ENCODE assay signal across 1 cellular context in the genomic region with DNA sequence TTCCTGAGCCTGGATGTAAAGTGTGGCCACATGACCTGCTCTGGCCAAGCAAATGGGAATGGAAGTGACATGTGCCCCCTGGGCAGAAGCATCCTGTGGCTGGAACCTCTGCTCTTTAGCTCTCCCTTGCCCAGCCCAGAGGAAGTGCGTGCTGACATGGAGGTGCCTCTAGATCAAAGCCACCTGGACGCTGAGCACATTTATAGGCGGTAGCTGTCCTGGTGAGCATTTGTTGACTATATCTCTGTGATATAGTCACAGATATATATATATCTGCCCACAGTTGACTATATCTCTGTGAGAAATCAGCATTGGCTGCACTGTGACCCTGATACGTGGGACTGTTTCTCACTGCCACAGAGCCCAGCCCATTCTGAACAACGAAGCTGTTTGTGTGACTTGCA.
TF ChIP-seq lines count a peak whose summit lies in the region.

No MANE protein-coding gene starts in this region.

TF ChIP-seq in SK-N-SH, 30 proteins besides CTCF, POLR2A, EP300 and RAD21 (continued from another document):
- TF ChIP-seq, protein P1, sequence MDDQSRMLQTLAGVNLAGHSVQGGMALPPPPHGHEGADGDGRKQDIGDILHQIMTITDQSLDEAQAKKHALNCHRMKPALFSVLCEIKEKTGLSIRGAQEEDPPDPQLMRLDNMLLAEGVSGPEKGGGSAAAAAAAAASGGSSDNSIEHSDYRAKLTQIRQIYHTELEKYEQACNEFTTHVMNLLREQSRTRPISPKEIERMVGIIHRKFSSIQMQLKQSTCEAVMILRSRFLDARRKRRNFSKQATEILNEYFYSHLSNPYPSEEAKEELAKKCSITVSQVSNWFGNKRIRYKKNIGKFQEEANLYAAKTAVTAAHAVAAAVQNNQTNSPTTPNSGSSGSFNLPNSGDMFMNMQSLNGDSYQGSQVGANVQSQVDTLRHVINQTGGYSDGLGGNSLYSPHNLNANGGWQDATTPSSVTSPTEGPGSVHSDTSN (IDR thresholded peaks at IDR 0.05) = no peak
- no peak for TF ChIP-seq TEAD4 (IDR thresholded peaks at IDR 0.05; ENCODE audit: borderline replicate concordance, insufficient read depth)
- TF ChIP-seq MXI1 (IDR thresholded peaks at IDR 0.05; ENCODE audit: low read depth, low read length) = no peak
- TF ChIP-seq, protein P2, sequence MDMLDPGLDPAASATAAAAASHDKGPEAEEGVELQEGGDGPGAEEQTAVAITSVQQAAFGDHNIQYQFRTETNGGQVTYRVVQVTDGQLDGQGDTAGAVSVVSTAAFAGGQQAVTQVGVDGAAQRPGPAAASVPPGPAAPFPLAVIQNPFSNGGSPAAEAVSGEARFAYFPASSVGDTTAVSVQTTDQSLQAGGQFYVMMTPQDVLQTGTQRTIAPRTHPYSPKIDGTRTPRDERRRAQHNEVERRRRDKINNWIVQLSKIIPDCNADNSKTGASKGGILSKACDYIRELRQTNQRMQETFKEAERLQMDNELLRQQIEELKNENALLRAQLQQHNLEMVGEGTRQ (IDR thresholded peaks at IDR 0.05; ENCODE audit: borderline replicate concordance, low read depth, low read length) = no peak
- TF ChIP-seq, protein P3, sequence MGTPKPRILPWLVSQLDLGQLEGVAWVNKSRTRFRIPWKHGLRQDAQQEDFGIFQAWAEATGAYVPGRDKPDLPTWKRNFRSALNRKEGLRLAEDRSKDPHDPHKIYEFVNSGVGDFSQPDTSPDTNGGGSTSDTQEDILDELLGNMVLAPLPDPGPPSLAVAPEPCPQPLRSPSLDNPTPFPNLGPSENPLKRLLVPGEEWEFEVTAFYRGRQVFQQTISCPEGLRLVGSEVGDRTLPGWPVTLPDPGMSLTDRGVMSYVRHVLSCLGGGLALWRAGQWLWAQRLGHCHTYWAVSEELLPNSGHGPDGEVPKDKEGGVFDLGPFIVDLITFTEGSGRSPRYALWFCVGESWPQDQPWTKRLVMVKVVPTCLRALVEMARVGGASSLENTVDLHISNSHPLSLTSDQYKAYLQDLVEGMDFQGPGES (IDR thresholded peaks at IDR 0.05; ENCODE audit: low read depth, low read length) = no peak
- TF ChIP-seq MEF2A (IDR thresholded peaks at IDR 0.05; ENCODE audit: borderline replicate concordance, low read depth) = no peak
- no peak for TF ChIP-seq NRF1 (IDR thresholded peaks at IDR 0.05; ENCODE audit: low read depth, low read length)
- no peak for TF ChIP-seq RFX5 (IDR thresholded peaks at IDR 0.05; ENCODE audit: low read length)
- TF ChIP-seq, protein P4, sequence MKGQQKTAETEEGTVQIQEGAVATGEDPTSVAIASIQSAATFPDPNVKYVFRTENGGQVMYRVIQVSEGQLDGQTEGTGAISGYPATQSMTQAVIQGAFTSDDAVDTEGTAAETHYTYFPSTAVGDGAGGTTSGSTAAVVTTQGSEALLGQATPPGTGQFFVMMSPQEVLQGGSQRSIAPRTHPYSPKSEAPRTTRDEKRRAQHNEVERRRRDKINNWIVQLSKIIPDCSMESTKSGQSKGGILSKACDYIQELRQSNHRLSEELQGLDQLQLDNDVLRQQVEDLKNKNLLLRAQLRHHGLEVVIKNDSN (IDR thresholded peaks at IDR 0.05; ENCODE audit: borderline replicate concordance, low read depth) = no peak
- TF ChIP-seq JUND (IDR thresholded peaks at IDR 0.05) = no peak
- no peak for TF ChIP-seq SMC3 (IDR thresholded peaks at IDR 0.05; ENCODE audit: low read depth, low read length)
- TF ChIP-seq, protein P5, sequence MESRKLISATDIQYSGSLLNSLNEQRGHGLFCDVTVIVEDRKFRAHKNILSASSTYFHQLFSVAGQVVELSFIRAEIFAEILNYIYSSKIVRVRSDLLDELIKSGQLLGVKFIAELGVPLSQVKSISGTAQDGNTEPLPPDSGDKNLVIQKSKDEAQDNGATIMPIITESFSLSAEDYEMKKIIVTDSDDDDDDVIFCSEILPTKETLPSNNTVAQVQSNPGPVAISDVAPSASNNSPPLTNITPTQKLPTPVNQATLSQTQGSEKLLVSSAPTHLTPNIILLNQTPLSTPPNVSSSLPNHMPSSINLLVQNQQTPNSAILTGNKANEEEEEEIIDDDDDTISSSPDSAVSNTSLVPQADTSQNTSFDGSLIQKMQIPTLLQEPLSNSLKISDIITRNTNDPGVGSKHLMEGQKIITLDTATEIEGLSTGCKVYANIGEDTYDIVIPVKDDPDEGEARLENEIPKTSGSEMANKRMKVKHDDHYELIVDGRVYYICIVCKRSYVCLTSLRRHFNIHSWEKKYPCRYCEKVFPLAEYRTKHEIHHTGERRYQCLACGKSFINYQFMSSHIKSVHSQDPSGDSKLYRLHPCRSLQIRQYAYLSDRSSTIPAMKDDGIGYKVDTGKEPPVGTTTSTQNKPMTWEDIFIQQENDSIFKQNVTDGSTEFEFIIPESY (IDR thresholded peaks at IDR 0.05; ENCODE audit: borderline replicate concordance, low read depth) = no peak
- TF ChIP-seq, protein P6, sequence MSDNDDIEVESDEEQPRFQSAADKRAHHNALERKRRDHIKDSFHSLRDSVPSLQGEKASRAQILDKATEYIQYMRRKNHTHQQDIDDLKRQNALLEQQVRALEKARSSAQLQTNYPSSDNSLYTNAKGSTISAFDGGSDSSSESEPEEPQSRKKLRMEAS (IDR thresholded peaks at IDR 0.05; ENCODE audit: low read depth) = no peak
- no peak for TF ChIP-seq RXRA (IDR thresholded peaks at IDR 0.05; ENCODE audit: borderline replicate concordance, low read depth)
